Comparison of ENCODE assay signal across 18 cellular contexts in genomic region chr5:94702729-94703128, GRCh38.
A peak's percentile ranks its signal among the peaks of the same experiment; 100 is the strongest.
DNase-seq lines count a peak whose midpoint lies in the region; ATAC-seq, FAIRE-seq and TF ChIP-seq lines count a peak whose summit lies in the region.
"Had no signal": no experiment of that assay in that cellular context is flagged by ENCODE, and none has a peak within 500 bp of the region (broad histone marks: within the 10 kb centered on the region; RNA-seq: fewer than 3 reads in every experiment).

No MANE protein-coding gene starts in this region.

- DNase-seq in GM12892 (ENCODE audit: insufficient read length) (no peak), NCI-H345 (lab: John Stamatoyannopoulos, UW) (no peak), upper lobe of left lung (no peak), HuH-7 (ENCODE audit: low spot score) (no peak)
- DNase-seq in stimulated activated CD4-positive, alpha-beta T cell treated with anti-CD3 and anti-CD28 coated beads, Interleukin-4, amount 100 ng/mL, for 24 hours = no peak
- DNase-seq: activated T-cell treated with anti-CD3 and anti-CD28 coated beads, Interleukin-2, amount 50 U/mL, for 24 hours; brain microvascular endothelial cell; hippocampal formation; midbrain; NCI-H1417 treated with DMSO at 0.1 percent for 48 hours; uterus; WERI-Rb-1 had no signal

- FAIRE-seq in GM12892 (lab: Jason Lieb, UNC) = peak; percentile 65

- no peak for TF ChIP-seq POLR2A in GM12892 (IDR thresholded peaks at IDR 0.05; ENCODE audit: low read depth, low read length)
- no peak for TF ChIP-seq POLR2A in upper lobe of left lung (IDR thresholded peaks at IDR 0.05)

- no peaks in the 10 kb centered on the region for H3K4me1 ChIP-seq in upper lobe of left lung
- H3K4me1 ChIP-seq: BLaER1 treated with 17β-estradiol and CSF1 and Interleukin-3, amounts not matched to agents 10 nM and 100 nM; right atrium auricular region; uterus had no signal

- H3K4me3 ChIP-seq in upper lobe of left lung = no peak overlapping the region
- H3K4me3 ChIP-seq: BLaER1 treated with 17β-estradiol and CSF1 and Interleukin-3, amounts not matched to agents 10 nM and 100 nM; right atrium auricular region; uterus had no signal

- H3K9me3 ChIP-seq in upper lobe of left lung = no peaks in the 10 kb centered on the region
- H3K9me3 ChIP-seq: BLaER1 treated with 17β-estradiol and CSF1 and Interleukin-3, amounts not matched to agents 10 nM and 100 nM; right atrium auricular region; uterus had no signal

- no peak overlapping the region for H3K27ac ChIP-seq in upper lobe of left lung
- H3K27ac ChIP-seq: BLaER1 treated with 17β-estradiol and CSF1 and Interleukin-3, amounts not matched to agents 10 nM and 100 nM; brain microvascular endothelial cell; right atrium auricular region; uterus; WERI-Rb-1 had no signal

- TF ChIP-seq CTCF in upper lobe of left lung (IDR thresholded peaks at IDR 0.05) = no peak

- no peak for TF ChIP-seq EP300 in upper lobe of left lung (IDR thresholded peaks at IDR 0.05)

- WGBS in upper lobe of left lung, 2 donors = 83 to 86% methylated on average over 1 of the region's 1 CpG

- H3K36me3 ChIP-seq in upper lobe of left lung = peaks cover 0 to 6% (median 0%) of the 10 kb centered on the region in 4 donors
- H3K36me3 ChIP-seq: brain microvascular endothelial cell, right atrium auricular region, uterus, WERI-Rb-1 had no signal

- ATAC-seq in GM19395 (IDR thresholded peaks at IDR 0.05; ENCODE audit: unreplicated experiment) (peak; percentile 76), HG02870 (IDR thresholded peaks at IDR 0.05; ENCODE audit: unreplicated experiment) (peak; percentile 86), HG03558 (IDR thresholded peaks at IDR 0.05; ENCODE audit: extremely low read depth, unreplicated experiment) (peak; percentile 37), upper lobe of left lung (ENCODE audit: low FRiP score in 2 of 2) (no peak)
- ATAC-seq: Panc1 had no signal

- H3K27me3 ChIP-seq in upper lobe of left lung = no peaks in the 10 kb centered on the region
- H3K27me3 ChIP-seq: BLaER1 treated with 17β-estradiol and CSF1 and Interleukin-3, amounts not matched to agents 10 nM and 100 nM; brain microvascular endothelial cell; right atrium auricular region; uterus had no signal

Comparison
In these comparisons a context has a peak if more than half of its experiments do, and no peak if none do; other contexts are left out.
1. ATAC-seq: peak in GM19395 (single experiment), HG02870 (single experiment) and HG03558 (single experiment); none in upper lobe of left lung (0 of 2).